Comparison of ENCODE assay signal across 27 cellular contexts in genomic region chr17:13008461-13008860, GRCh38.
"Had no signal": no experiment of that assay in that cellular context is flagged by ENCODE, and none has a peak within 500 bp of the region (broad histone marks: within the 10 kb centered on the region; RNA-seq: fewer than 3 reads in every experiment).

No MANE protein-coding gene starts in this region.

- H3K9me3 Mint-ChIP-seq: activated CD4-positive, alpha-beta memory T cell treated with anti-CD3 and anti-CD28 coated beads, Interleukin-2, amount 10 ng/mL, durations not matched to agents 7 days and 5 days; activated CD4-positive, alpha-beta T cell treated with anti-CD3 and anti-CD28 coated beads, Interleukin-2, amount 10 ng/mL, durations not matched to agents 7 days and 5 days; activated naive CD4-positive, alpha-beta T cell treated with anti-CD3 and anti-CD28 coated beads for 36 hours; activated naive CD4-positive, alpha-beta T cell treated with anti-CD3 and anti-CD28 coated beads, Interleukin-2, amount 50 U/mL, for 24 hours; activated naive CD8-positive, alpha-beta T cell treated with anti-CD3 and anti-CD28 coated beads for 36 hours; activated T-cell treated with anti-CD3 and anti-CD28 coated beads, Interleukin-2, amount 50 U/mL, for 24 hours; activated T-cell treated with anti-CD3 and anti-CD28 coated beads, Interleukin-2, amount 50 U/mL, for 72 hours; dendritic cell treated with granulocyte-macrophage colony-stimulating factor and Interleukin-4, amounts not matched to agents 40 ng/mL and 50 ng/mL, for 4 days; WTC11 had no signal

- H3K4me1 ChIP-seq: foreskin keratinocyte, heart left ventricle had no signal

- H3K27me3 Mint-ChIP-seq: activated CD4-positive, alpha-beta memory T cell treated with anti-CD3 and anti-CD28 coated beads, Interleukin-2, amount 10 ng/mL, durations not matched to agents 7 days and 5 days; activated CD4-positive, alpha-beta T cell treated with anti-CD3 and anti-CD28 coated beads, Interleukin-2, amount 10 ng/mL, durations not matched to agents 7 days and 5 days; activated naive CD4-positive, alpha-beta T cell treated with anti-CD3 and anti-CD28 coated beads, Interleukin-2, amount 50 U/mL, for 24 hours; activated naive CD8-positive, alpha-beta T cell treated with anti-CD3 and anti-CD28 coated beads for 36 hours; activated T-cell treated with anti-CD3 and anti-CD28 coated beads, Interleukin-2, amount 50 U/mL, for 24 hours; dendritic cell treated with granulocyte-macrophage colony-stimulating factor and Interleukin-4, amounts not matched to agents 40 ng/mL and 50 ng/mL, for 4 days had no signal

- H3K27ac ChIP-seq: brain microvascular endothelial cell, coronary artery, dorsolateral prefrontal cortex, esophagus muscularis mucosa, foreskin keratinocyte, gastrocnemius medialis, heart left ventricle, VCaP had no signal

- H3K9me3 ChIP-seq: esophagus muscularis mucosa, gastrocnemius medialis, heart left ventricle had no signal

- H3K4me3 ChIP-seq: coronary artery, dorsolateral prefrontal cortex, esophagus muscularis mucosa, gastrocnemius medialis, heart left ventricle had no signal

- H3K4me3 Mint-ChIP-seq: activated CD4-positive, alpha-beta memory T cell treated with anti-CD3 and anti-CD28 coated beads, Interleukin-2, amount 10 ng/mL, durations not matched to agents 7 days and 5 days; activated CD4-positive, alpha-beta T cell treated with anti-CD3 and anti-CD28 coated beads, Interleukin-2, amount 10 ng/mL, durations not matched to agents 7 days and 5 days; activated naive CD4-positive, alpha-beta T cell treated with anti-CD3 and anti-CD28 coated beads for 36 hours; activated naive CD4-positive, alpha-beta T cell treated with anti-CD3 and anti-CD28 coated beads, Interleukin-2, amount 50 U/mL, for 24 hours; activated naive CD8-positive, alpha-beta T cell treated with anti-CD3 and anti-CD28 coated beads for 36 hours; activated T-cell treated with anti-CD3 and anti-CD28 coated beads, Interleukin-2, amount 50 U/mL, for 24 hours; activated T-cell treated with anti-CD3 and anti-CD28 coated beads, Interleukin-2, amount 50 U/mL, for 72 hours; dendritic cell treated with granulocyte-macrophage colony-stimulating factor and Interleukin-4, amounts not matched to agents 40 ng/mL and 50 ng/mL, for 4 days; WTC11 had no signal

- DNase-seq: activated CD4-positive, alpha-beta memory T cell treated with anti-CD3 and anti-CD28 coated beads, Interleukin-2, amount 10 ng/mL, durations not matched to agents 7 days and 5 days; activated CD4-positive, alpha-beta T cell treated with anti-CD3 and anti-CD28 coated beads for 1 hour; activated CD4-positive, alpha-beta T cell treated with anti-CD3 and anti-CD28 coated beads for 4 hours; activated CD4-positive, alpha-beta T cell treated with anti-CD3 and anti-CD28 coated beads, Interleukin-2, amount 10 ng/mL, durations not matched to agents 7 days and 5 days; activated CD4-positive, alpha-beta T cell treated with anti-CD3 and anti-CD28 coated beads, Interleukin-2, amount 50 U/mL, for 4 hours; activated CD8-positive, alpha-beta memory T cell treated with anti-CD3 and anti-CD28 coated beads, Interleukin-2, amount 50 U/mL, for 48 hours; activated naive CD4-positive, alpha-beta T cell treated with anti-CD3 and anti-CD28 coated beads for 36 hours; activated naive CD8-positive, alpha-beta T cell treated with anti-CD3 and anti-CD28 coated beads for 36 hours; activated T-cell treated with anti-CD3 and anti-CD28 coated beads for 4 hours; activated T-cell treated with anti-CD3 and anti-CD28 coated beads, Interleukin-2, amount 50 U/mL, for 24 hours; activated T-cell treated with anti-CD3 and anti-CD28 coated beads, Interleukin-2, amount 50 U/mL, for 72 hours; brain microvascular endothelial cell; caudate nucleus; dorsolateral prefrontal cortex; effector memory CD4-positive, alpha-beta T cell; erythroblast; foreskin keratinocyte; gastrocnemius medialis; glutamatergic neuron; heart left ventricle; T-helper 2 cell had no signal

- H3K4me1 Mint-ChIP-seq: activated CD4-positive, alpha-beta memory T cell treated with anti-CD3 and anti-CD28 coated beads, Interleukin-2, amount 10 ng/mL, durations not matched to agents 7 days and 5 days; WTC11 had no signal

- ATAC-seq: activated T-cell treated with anti-CD3 and anti-CD28 coated beads, Interleukin-2, amount 50 U/mL, for 72 hours; foreskin keratinocyte; gastrocnemius medialis; heart left ventricle; WTC11 had no signal

- H3K27me3 ChIP-seq: brain microvascular endothelial cell, dorsolateral prefrontal cortex, esophagus muscularis mucosa, foreskin keratinocyte, gastrocnemius medialis, heart left ventricle had no signal

- H3K27ac Mint-ChIP-seq: activated CD4-positive, alpha-beta memory T cell treated with anti-CD3 and anti-CD28 coated beads, Interleukin-2, amount 10 ng/mL, durations not matched to agents 7 days and 5 days; activated CD4-positive, alpha-beta T cell treated with anti-CD3 and anti-CD28 coated beads, Interleukin-2, amount 10 ng/mL, durations not matched to agents 7 days and 5 days; activated naive CD4-positive, alpha-beta T cell treated with anti-CD3 and anti-CD28 coated beads for 36 hours; activated naive CD4-positive, alpha-beta T cell treated with anti-CD3 and anti-CD28 coated beads, Interleukin-2, amount 50 U/mL, for 24 hours; activated naive CD8-positive, alpha-beta T cell treated with anti-CD3 and anti-CD28 coated beads for 36 hours; activated T-cell treated with anti-CD3 and anti-CD28 coated beads, Interleukin-2, amount 50 U/mL, for 24 hours; activated T-cell treated with anti-CD3 and anti-CD28 coated beads, Interleukin-2, amount 50 U/mL, for 72 hours; dendritic cell treated with granulocyte-macrophage colony-stimulating factor and Interleukin-4, amounts not matched to agents 40 ng/mL and 50 ng/mL, for 4 days; WTC11 had no signal
